17 cellular contexts compared by ENCODE assay signal in genomic region chr6:113258771-113259170, GRCh38.
DNase-seq lines count a peak whose midpoint lies in the region; ATAC-seq and TF ChIP-seq lines count a peak whose summit lies in the region.
"Had no signal": no experiment of that assay in that cellular context is flagged by ENCODE, and none has a peak within 500 bp of the region (broad histone marks: within the 10 kb centered on the region; RNA-seq: fewer than 3 reads in every experiment).

No MANE protein-coding gene starts in this region.

- no peaks in the 10 kb centered on the region for H3K9me3 ChIP-seq in effector memory CD4-positive, alpha-beta T cell (ENCODE audit: control insufficient read depth, low read length)
- H3K9me3 ChIP-seq in tibial artery (no peaks in the 10 kb centered on the region), aorta (ENCODE audit: control insufficient read depth, low read length) (no peaks in the 10 kb centered on the region)

- H3K4me3 Mint-ChIP-seq in stimulated activated naive CD8-positive, alpha-beta T cell treated with anti-CD3 and anti-CD28 coated beads, Interleukin-15, amount 100 ng/mL, for 72 hours: no peak overlapping the region
- H3K4me3 Mint-ChIP-seq in neural crest cell: no peak overlapping the region
- H3K4me3 Mint-ChIP-seq: CD14-positive monocyte had no signal

- H3K27ac Mint-ChIP-seq in stimulated activated naive CD8-positive, alpha-beta T cell treated with anti-CD3 and anti-CD28 coated beads, Interleukin-15, amount 100 ng/mL, for 72 hours: no peak overlapping the region
- H3K27ac Mint-ChIP-seq in neural crest cell (ENCODE audit: unreplicated experiment): peak overlapping the region; percentile 57
- H3K27ac Mint-ChIP-seq: CD14-positive monocyte; CD4-positive, alpha-beta memory T cell had no signal

- no peak overlapping the region for H3K4me3 ChIP-seq in effector memory CD4-positive, alpha-beta T cell (ENCODE audit: insufficient read depth, low read depth, low read length, poor library complexity, severe bottlenecking)
- H3K4me3 ChIP-seq in tibial artery (no peak overlapping the region), aorta (ENCODE audit: low read length in 2 of 2) (no peak overlapping the region)
- H3K4me3 ChIP-seq: BLaER1, GM12878, HAP-1 had no signal

- no peak for TF ChIP-seq CTCF in neural crest cell (conservative IDR thresholded peaks at IDR 0.05)
- TF ChIP-seq CTCF in tibial artery (IDR thresholded peaks at IDR 0.05): no peak

- intact Hi-C loops in tibial artery (cut with DNase I; ENCODE audit: low total_unique reads): no loop called here
- intact Hi-C loops in aorta (cut with DNase I): no loop called here

- H3K27me3 ChIP-seq in effector memory CD4-positive, alpha-beta T cell (replicated peaks; ENCODE audit: control insufficient read depth, insufficient read depth, low read length, poor library complexity, severe bottlenecking): no peaks in the 10 kb centered on the region
- H3K27me3 ChIP-seq in tibial artery: no peaks in the 10 kb centered on the region
- H3K27me3 ChIP-seq in aorta (ENCODE audit: control insufficient read depth in 1 of 2, insufficient read depth in 2 of 2, low read length in 1 of 2): no peaks in the 10 kb centered on the region
- H3K27me3 ChIP-seq: BLaER1 had no signal

- H3K27ac ChIP-seq in effector memory CD4-positive, alpha-beta T cell (ENCODE audit: insufficient read depth, low read length, poor library complexity, severe bottlenecking): no peak overlapping the region
- H3K27ac ChIP-seq in tibial artery (no peak overlapping the region), aorta (ENCODE audit: low read depth in 1 of 2, low read length in 2 of 2) (no peak overlapping the region)
- H3K27ac ChIP-seq: BLaER1 had no signal

- 7 to 13% methylated on average over 1 of the region's 1 CpG for WGBS in aorta, 2 donors

- H3K36me3 Mint-ChIP-seq in neural crest cell (ENCODE audit: low read depth): peaks cover 7% of the 10 kb centered on the region
- H3K36me3 Mint-ChIP-seq: CD14-positive monocyte; CD4-positive, alpha-beta memory T cell had no signal

- ATAC-seq in stimulated activated naive CD8-positive, alpha-beta T cell treated with anti-CD3 and anti-CD28 coated beads, Interleukin-15, amount 100 ng/mL, for 72 hours: peak; percentile 26
- ATAC-seq in stimulated activated naive CD8-positive, alpha-beta T cell treated with anti-CD3 and anti-CD28 coated beads, Interleukin-15, Interleukin-2, amounts not matched to agents 100 U/mL and 50 U/mL, for 24 hours: no peak
- ATAC-seq in aorta (ENCODE audit: low FRiP score): no peak
- ATAC-seq: GM12878, HepG2 had no signal

- H3K27me3 Mint-ChIP-seq in stimulated activated naive CD8-positive, alpha-beta T cell treated with anti-CD3 and anti-CD28 coated beads, Interleukin-15, amount 100 ng/mL, for 72 hours: no peaks in the 10 kb centered on the region
- H3K27me3 Mint-ChIP-seq in neural crest cell (ENCODE audit: low read depth): no peaks in the 10 kb centered on the region
- H3K27me3 Mint-ChIP-seq: CD4-positive, alpha-beta memory T cell had no signal

- no peaks in the 10 kb centered on the region for H3K36me3 ChIP-seq in effector memory CD4-positive, alpha-beta T cell (ENCODE audit: control insufficient read depth, insufficient read depth, low read length)
- H3K36me3 ChIP-seq in tibial artery (no peaks in the 10 kb centered on the region), aorta (ENCODE audit: control insufficient read depth in 1 of 2, insufficient read depth in 2 of 2, low read length in 1 of 2) (no peaks in the 10 kb centered on the region)
- H3K36me3 ChIP-seq: BLaER1, HAP-1 had no signal

- H3K4me1 Mint-ChIP-seq in stimulated activated naive CD8-positive, alpha-beta T cell treated with anti-CD3 and anti-CD28 coated beads, Interleukin-15, amount 100 ng/mL, for 72 hours: no peaks in the 10 kb centered on the region
- peaks cover 14% of the 10 kb centered on the region for H3K4me1 Mint-ChIP-seq in neural crest cell
- H3K4me1 Mint-ChIP-seq: CD14-positive monocyte; CD4-positive, alpha-beta memory T cell had no signal

- peaks cover 0 to 7% of the 10 kb centered on the region in 2 donors for H3K9me3 Mint-ChIP-seq in stimulated activated naive CD8-positive, alpha-beta T cell treated with anti-CD3 and anti-CD28 coated beads, Interleukin-15, amount 100 ng/mL, for 72 hours
- H3K9me3 Mint-ChIP-seq in neural crest cell: peaks cover 22% of the 10 kb centered on the region

- DNase-seq in stimulated activated naive CD8-positive, alpha-beta T cell treated with anti-CD3 and anti-CD28 coated beads, Interleukin-15, amount 100 ng/mL, for 72 hours: no peak
- DNase-seq in stimulated activated naive CD8-positive, alpha-beta T cell treated with anti-CD3 and anti-CD28 coated beads, Interleukin-15, Interleukin-2, amounts not matched to agents 100 U/mL and 50 U/mL, for 24 hours: no peak
- peak; percentile 3 for DNase-seq in RPMI7951 (ENCODE audit: low read depth)
- no peak for DNase-seq in neural crest cell (ENCODE audit: low read depth, low spot score)
- no peak for DNase-seq in effector memory CD4-positive, alpha-beta T cell
- DNase-seq in tibial artery: no peak
- no peak for DNase-seq in aorta
- no peak for DNase-seq in NCI-H526 (lab: John Stamatoyannopoulos, UW)
- DNase-seq: 8988T; CD4-positive, alpha-beta memory T cell; DMS153; DMS79 had no signal

- H3K4me1 ChIP-seq in effector memory CD4-positive, alpha-beta T cell (ENCODE audit: control insufficient read depth, insufficient read depth, low read length, poor library complexity, severe bottlenecking): no peaks in the 10 kb centered on the region
- H3K4me1 ChIP-seq in tibial artery: no peaks in the 10 kb centered on the region
- H3K4me1 ChIP-seq in aorta (ENCODE audit: control insufficient read depth in 1 of 2, insufficient read depth in 2 of 2, low read length in 2 of 2): no peaks in the 10 kb centered on the region
- H3K4me1 ChIP-seq: BLaER1, HAP-1 had no signal
